In genomic region chr2:9269295-9269694, GRCh38 we compare ENCODE assay signal across 30 cellular contexts.
"Had no signal": no experiment of that assay in that cellular context is flagged by ENCODE, and none has a peak within 500 bp of the region (broad histone marks: within the 10 kb centered on the region; RNA-seq: fewer than 3 reads in every experiment).

No MANE protein-coding gene starts in this region.

- H3K9me3 Mint-ChIP-seq: activated CD4-positive, alpha-beta memory T cell treated with anti-CD3 and anti-CD28 coated beads for 36 hours; activated CD4-positive, alpha-beta T cell treated with anti-CD3 and anti-CD28 coated beads, Interleukin-2, amount 10 ng/mL, durations not matched to agents 24 days and 14 days; activated naive CD4-positive, alpha-beta T cell treated with anti-CD3 and anti-CD28 coated beads, Interleukin-2, amount 50 U/mL, for 24 hours; activated naive CD8-positive, alpha-beta T cell treated with anti-CD3 and anti-CD28 coated beads, Interleukin-2, amount 50 U/mL, for 24 hours; activated T-cell treated with anti-CD3 and anti-CD28 coated beads, Interleukin-2, amount 50 U/mL, for 4 hours; activated T-helper 2 cell treated with anti-CD3 and anti-CD28 coated beads, Interferon-gamma antibody, Interleukin-2, Interleukin-4, amounts not matched to agents 10 μg/mL and 5 μg/mL and 100 μg/mL, durations not matched to agents 14 hours and 24 hours and 36 hours; stimulated activated naive B cell treated with anti-CD40 and anti-IgM and Interleukin-4, amounts not matched to agents 10 μg/mL and 1 μg/mL and 100 μg/mL, for 72 hours had no signal

- H3K9ac ChIP-seq: neural progenitor cell had no signal

- FAIRE-seq: bronchial epithelial cell, islet of Langerhans had no signal

- H3K27ac ChIP-seq: colonic mucosa, left lung, stomach, suprapubic skin had no signal

- H3K27me3 Mint-ChIP-seq: stimulated activated naive B cell treated with anti-CD40 and anti-IgM and Interleukin-4, amounts not matched to agents 10 μg/mL and 1 μg/mL and 100 μg/mL, for 72 hours; T-helper 17 cell had no signal

- ATAC-seq: activated naive CD8-positive, alpha-beta T cell treated with anti-CD3 and anti-CD28 coated beads, Interleukin-2, amount 50 U/mL, for 24 hours; activated T-cell treated with anti-CD3 and anti-CD28 coated beads, Interleukin-2, amount 50 U/mL, for 4 hours; gastrocnemius medialis; left lung; naive thymus-derived CD4-positive, alpha-beta T cell; stimulated activated naive B cell treated with anti-CD40 and anti-IgM and Interleukin-4, amounts not matched to agents 10 μg/mL and 1 μg/mL and 100 μg/mL, for 72 hours; T-helper 17 cell had no signal

- H3K9me3 ChIP-seq: colonic mucosa, gastrocnemius medialis, left lung, stomach, suprapubic skin, tibial artery had no signal

- H3K27ac Mint-ChIP-seq: activated CD4-positive, alpha-beta memory T cell treated with anti-CD3 and anti-CD28 coated beads for 36 hours; activated CD4-positive, alpha-beta T cell treated with anti-CD3 and anti-CD28 coated beads, Interleukin-2, amount 10 ng/mL, durations not matched to agents 24 days and 14 days; activated naive CD4-positive, alpha-beta T cell treated with anti-CD3 and anti-CD28 coated beads, Interleukin-2, amount 50 U/mL, for 24 hours; activated naive CD8-positive, alpha-beta T cell treated with anti-CD3 and anti-CD28 coated beads, Interleukin-2, amount 50 U/mL, for 24 hours; activated T-helper 2 cell treated with anti-CD3 and anti-CD28 coated beads, Interferon-gamma antibody, Interleukin-2, Interleukin-4, amounts not matched to agents 10 μg/mL and 5 μg/mL and 100 μg/mL, durations not matched to agents 14 hours and 24 hours and 36 hours; naive thymus-derived CD4-positive, alpha-beta T cell; stimulated activated naive B cell treated with anti-CD40 and anti-IgM and Interleukin-4, amounts not matched to agents 10 μg/mL and 1 μg/mL and 100 μg/mL, for 72 hours; T-helper 17 cell had no signal

- H3K4me1 Mint-ChIP-seq: activated CD4-positive, alpha-beta T cell treated with anti-CD3 and anti-CD28 coated beads, Interleukin-2, amount 10 ng/mL, durations not matched to agents 24 days and 14 days; activated naive CD4-positive, alpha-beta T cell treated with anti-CD3 and anti-CD28 coated beads, Interleukin-2, amount 50 U/mL, for 24 hours; activated naive CD8-positive, alpha-beta T cell treated with anti-CD3 and anti-CD28 coated beads, Interleukin-2, amount 50 U/mL, for 24 hours; naive thymus-derived CD4-positive, alpha-beta T cell; stimulated activated naive B cell treated with anti-CD40 and anti-IgM and Interleukin-4, amounts not matched to agents 10 μg/mL and 1 μg/mL and 100 μg/mL, for 72 hours; T-helper 17 cell had no signal

- H2AFZ ChIP-seq: neural progenitor cell had no signal

- H3K36me3 Mint-ChIP-seq: activated CD4-positive, alpha-beta memory T cell treated with anti-CD3 and anti-CD28 coated beads for 36 hours; activated naive CD4-positive, alpha-beta T cell treated with anti-CD3 and anti-CD28 coated beads, Interleukin-2, amount 50 U/mL, for 24 hours; naive thymus-derived CD4-positive, alpha-beta T cell; stimulated activated naive B cell treated with anti-CD40 and anti-IgM and Interleukin-4, amounts not matched to agents 10 μg/mL and 1 μg/mL and 100 μg/mL, for 72 hours had no signal

- H3K4me2 ChIP-seq: smooth muscle cell had no signal

- H3K4me1 ChIP-seq: colonic mucosa had no signal

- H3K27me3 ChIP-seq: colonic mucosa, dorsolateral prefrontal cortex, gastrocnemius medialis, left lung, neural progenitor cell, stomach, suprapubic skin, tibial artery had no signal

- H3K4me3 ChIP-seq: colonic mucosa, dorsolateral prefrontal cortex, gastrocnemius medialis, left lung, neural progenitor cell, smooth muscle cell, stomach, suprapubic skin, tibial artery had no signal

- H3K36me3 ChIP-seq: colonic mucosa, gastrocnemius medialis, left lung, neural progenitor cell, suprapubic skin, tibial artery had no signal

- DNase-seq: activated CD4-positive, alpha-beta memory T cell treated with anti-CD3 and anti-CD28 coated beads for 36 hours; activated CD4-positive, alpha-beta T cell treated with anti-CD3 and anti-CD28 coated beads, Interleukin-2, amount 10 ng/mL, durations not matched to agents 24 days and 14 days; activated CD4-positive, CD25-positive, alpha-beta regulatory T cell treated with anti-CD3 and anti-CD28 coated beads, Interleukin-2, amount 50 U/mL, for 72 hours; activated naive CD8-positive, alpha-beta T cell treated with anti-CD3 and anti-CD28 coated beads, Interleukin-2, amount 50 U/mL, for 24 hours; activated T-cell treated with anti-CD3 and anti-CD28 coated beads, Interleukin-2, amount 50 U/mL, for 4 hours; amygdala; colonic mucosa; dorsolateral prefrontal cortex; effector memory CD4-positive, alpha-beta T cell; erythroblast; gastrocnemius medialis; glutamatergic neuron; left lung; midbrain; naive thymus-derived CD4-positive, alpha-beta T cell; stimulated activated CD4-positive, alpha-beta T cell treated with anti-CD3 and anti-CD28 coated beads, Interleukin-1b, Interleukin-23, amount 100 ng/mL, for 48 hours; stimulated activated CD4-positive, alpha-beta T cell treated with anti-CD3 and anti-CD28 coated beads, Interleukin-4, amount 100 ng/mL, for 4 hours; stimulated activated CD8-positive, alpha-beta memory T cell treated with anti-CD3 and anti-CD28 coated beads, Interleukin-4, amount 100 ng/mL, for 48 hours; stimulated activated naive B cell treated with anti-CD40 and anti-IgM and Interleukin-4, amounts not matched to agents 10 μg/mL and 1 μg/mL and 100 μg/mL, for 72 hours; stomach; T-helper 17 cell; T1000; tibial artery had no signal

- H3K4me3 Mint-ChIP-seq: activated CD4-positive, alpha-beta memory T cell treated with anti-CD3 and anti-CD28 coated beads for 36 hours; activated CD4-positive, alpha-beta T cell treated with anti-CD3 and anti-CD28 coated beads, Interleukin-2, amount 10 ng/mL, durations not matched to agents 24 days and 14 days; activated naive CD4-positive, alpha-beta T cell treated with anti-CD3 and anti-CD28 coated beads, Interleukin-2, amount 50 U/mL, for 24 hours; activated naive CD8-positive, alpha-beta T cell treated with anti-CD3 and anti-CD28 coated beads, Interleukin-2, amount 50 U/mL, for 24 hours; activated T-cell treated with anti-CD3 and anti-CD28 coated beads, Interleukin-2, amount 50 U/mL, for 4 hours; naive thymus-derived CD4-positive, alpha-beta T cell; neural progenitor cell; stimulated activated naive B cell treated with anti-CD40 and anti-IgM and Interleukin-4, amounts not matched to agents 10 μg/mL and 1 μg/mL and 100 μg/mL, for 72 hours; T-helper 17 cell had no signal
